ENCODE assay signal across 9 cellular contexts in genomic region chr22:20514658-20515406, GRCh38. TPM values are rescaled to one million over a fixed set of nuclear protein-coding genes. Genes with fewer than 3 reads are reported as not detected.
DNase-seq lines count a peak whose midpoint lies in the region; ATAC-seq and TF ChIP-seq lines count a peak whose summit lies in the region.
"Had no signal": no experiment of that assay in that cellular context is flagged by ENCODE, and none has a peak within 500 bp of the region (broad histone marks: within the 10 kb centered on the region; RNA-seq: fewer than 3 reads in every experiment).

No MANE protein-coding gene starts in this region.

- H3K27me3 ChIP-seq in BJ (ENCODE audit: control insufficient read depth, insufficient read depth, low read length): no peaks in the 10 kb centered on the region
- H3K27me3 ChIP-seq in prostate gland (replicated peaks; ENCODE audit: insufficient read depth): no peaks in the 10 kb centered on the region

- no peaks in the 10 kb centered on the region for H3K27me3 Mint-ChIP-seq in chondrocyte (ENCODE audit: low read depth)
- no peaks in the 10 kb centered on the region for H3K27me3 Mint-ChIP-seq in natural killer cell treated with Interleukin-12 subunit alpha and Interleukin-12 subunit beta and Interleukin-15 and Interleukin-18, amount 100 ng/mL, for 72 hours

- DNase-seq in BJ (ENCODE audit: low read depth) (peak; percentile 75), HT1080 (ENCODE audit: low read depth) (peak; percentile 86), chondrocyte (ENCODE audit: low spot score) (no peak), prostate gland (ENCODE audit: low spot score) (no peak)
- no peak for DNase-seq in natural killer cell treated with Interleukin-12 subunit alpha and Interleukin-12 subunit beta and Interleukin-15 and Interleukin-18, amount 100 ng/mL, for 72 hours (ENCODE audit: low spot score)
- DNase-seq in activated CD8-positive, alpha-beta memory T cell treated with anti-CD3 and anti-CD28 coated beads, Interleukin-2, amount 50 U/mL, for 48 hours: no peak

- H3K4me3 Mint-ChIP-seq in chondrocyte (ENCODE audit: unreplicated experiment): no peak overlapping the region
- peak overlapping the region; percentile 23 for H3K4me3 Mint-ChIP-seq in natural killer cell treated with Interleukin-12 subunit alpha and Interleukin-12 subunit beta and Interleukin-15 and Interleukin-18, amount 100 ng/mL, for 72 hours
- H3K4me3 Mint-ChIP-seq: nephron had no signal

- no peaks in the 10 kb centered on the region for H3K9me3 ChIP-seq in prostate gland

- CTCF ChIA-PET in BJ (lab: Yijun Ruan, JAX): interaction anchor here (0.7 to 3.1 kb wide), 3 partner anchors 12 to 96 kb away, joined by 3 to 22 read pairs (median 3); no protein-coding TSS in a partner anchor

- H3K4me1 ChIP-seq in prostate gland (replicated peaks): peaks cover 11% of the 10 kb centered on the region

- no peak overlapping the region for H3K27ac ChIP-seq in prostate gland

- intact Hi-C loops in prostate gland (cut with DNase I): no loop called here

- TF ChIP-seq POLR2A in prostate gland (IDR thresholded peaks at IDR 0.05): no peak

- TF ChIP-seq CTCF in BJ (IDR thresholded peaks at IDR 0.05; ENCODE audit: insufficient read depth, low read depth, low read length) (no peak), chondrocyte (IDR thresholded peaks at IDR 0.05) (no peak), prostate gland (IDR thresholded peaks at IDR 0.05) (no peak)

- H3K4me1 Mint-ChIP-seq in chondrocyte (ENCODE audit: low read depth): peaks cover 59% of the 10 kb centered on the region
- H3K4me1 Mint-ChIP-seq in natural killer cell treated with Interleukin-12 subunit alpha and Interleukin-12 subunit beta and Interleukin-15 and Interleukin-18, amount 100 ng/mL, for 72 hours (ENCODE audit: low read depth in 2 of 2): peaks cover 60% of the 10 kb centered on the region in 2 donors

- H3K36me3 ChIP-seq in BJ (ENCODE audit: control insufficient read depth, insufficient read depth, low read length) (peaks cover 7% of the 10 kb centered on the region), prostate gland (no peaks in the 10 kb centered on the region)

- H3K9me3 Mint-ChIP-seq in chondrocyte (ENCODE audit: low read depth): no peaks in the 10 kb centered on the region
- H3K9me3 Mint-ChIP-seq in natural killer cell treated with Interleukin-12 subunit alpha and Interleukin-12 subunit beta and Interleukin-15 and Interleukin-18, amount 100 ng/mL, for 72 hours: no peaks in the 10 kb centered on the region
- H3K9me3 Mint-ChIP-seq: nephron had no signal

- POLR2A ChIA-PET in BJ (lab: Charles Lee): no interaction called here

- peaks cover 3% of the 10 kb centered on the region for H3K36me3 Mint-ChIP-seq in chondrocyte (ENCODE audit: low read depth)
- no peaks in the 10 kb centered on the region for H3K36me3 Mint-ChIP-seq in natural killer cell treated with Interleukin-12 subunit alpha and Interleukin-12 subunit beta and Interleukin-15 and Interleukin-18, amount 100 ng/mL, for 72 hours

- H3K27ac Mint-ChIP-seq in chondrocyte (ENCODE audit: unreplicated experiment): peak overlapping the region; percentile 96
- peak overlapping the region; percentile 17 to 57 for H3K27ac Mint-ChIP-seq in natural killer cell treated with Interleukin-12 subunit alpha and Interleukin-12 subunit beta and Interleukin-15 and Interleukin-18, amount 100 ng/mL, for 72 hours

- peak; percentile 73 to 74 for ATAC-seq in natural killer cell treated with Interleukin-12 subunit alpha and Interleukin-12 subunit beta and Interleukin-15 and Interleukin-18, amount 100 ng/mL, for 72 hours
- no peak for ATAC-seq in HG03108 (IDR thresholded peaks at IDR 0.05; ENCODE audit: unreplicated experiment)
- no peak for ATAC-seq in HG03139 (IDR thresholded peaks at IDR 0.05; ENCODE audit: unreplicated experiment)

- no peak overlapping the region for H3K4me3 ChIP-seq in BJ (ENCODE audit: low read depth, low read length)
- no peak overlapping the region for H3K4me3 ChIP-seq in prostate gland

- 74% methylated on average over 6 of the region's 6 CpGs for WGBS in prostate gland

RNA-seq across cellular contexts. Expression of gene MED15, which starts 7.4 kb away (rescaled TPM):
- 24.2 and 42.7 TPM in 2 replicates for polyA plus RNA-seq in BJ (2011; rRNA removed)
- polyA minus RNA-seq in BJ (2011; rRNA and poly(A)+ RNA removed): 55.9 and 67.4 TPM in 2 replicates
- total RNA-seq in HT1080 (2014; rRNA removed; shearing (Covaris generic)): 43.2 and 59.4 TPM in 2 replicates
- polyA plus RNA-seq in HT1080 (2015; cell fraction: cytosol; rRNA removed): 94.1 and 100 TPM in 2 replicates
- polyA plus RNA-seq in HT1080 (2015; cell fraction: nucleus; rRNA removed): 155 and 172 TPM in 2 replicates
- total RNA-seq in chondrocyte (105 to 111 TPM (median 110 TPM) in 3 replicates), prostate gland (10 to 100 TPM; 43.2 to 87.1 TPM)
- 100 to 1,000 TPM; 171 to 178 TPM for total RNA-seq in natural killer cell treated with Interleukin-12 subunit alpha and Interleukin-12 subunit beta and Interleukin-15 and Interleukin-18, amount 100 ng/mL, for 72 hours

RNA-seq across cellular contexts. Expression of gene KLHL22, which starts 19.2 kb away (rescaled TPM):
- 27.0 and 34.0 TPM in 2 replicates for polyA plus RNA-seq in BJ (2011; rRNA removed)
- polyA minus RNA-seq in BJ (2011; rRNA and poly(A)+ RNA removed): 24.8 and 32.0 TPM in 2 replicates
- total RNA-seq in HT1080 (2014; rRNA removed; shearing (Covaris generic)): 5.7 and 7.9 TPM in 2 replicates
- polyA plus RNA-seq in HT1080 (2015; cell fraction: cytosol; rRNA removed): 4.6 and 6.9 TPM in 2 replicates
- 16.1 and 18.6 TPM in 2 replicates for polyA plus RNA-seq in HT1080 (2015; cell fraction: nucleus; rRNA removed)
- total RNA-seq in chondrocyte (37.3 to 49.3 TPM (median 37.7 TPM) in 3 replicates), prostate gland (10 to 100 TPM; 45.1 to 51.3 TPM)
- total RNA-seq in natural killer cell treated with Interleukin-12 subunit alpha and Interleukin-12 subunit beta and Interleukin-15 and Interleukin-18, amount 100 ng/mL, for 72 hours: 10 to 100 TPM; 15.9 to 21.0 TPM

Comparison
In these comparisons a context has a peak if more than half of its experiments do, and no peak if none do; other contexts are left out.
1. DNase-seq: peak in BJ (single experiment) and HT1080 (single experiment); none in chondrocyte (single experiment), natural killer cell treated with Interleukin-12 subunit alpha and Interleukin-12 subunit beta and Interleukin-15 and Interleukin-18, amount 100 ng/mL, for 72 hours (single experiment), activated CD8-positive, alpha-beta memory T cell treated with anti-CD3 and anti-CD28 coated beads, Interleukin-2, amount 50 U/mL, for 48 hours (single experiment) and prostate gland (single experiment).
2. ATAC-seq: peak in natural killer cell treated with Interleukin-12 subunit alpha and Interleukin-12 subunit beta and Interleukin-15 and Interleukin-18, amount 100 ng/mL, for 72 hours (2 of 2); none in HG03108 (single experiment) and HG03139 (single experiment).